8 cellular contexts compared by ENCODE assay signal in genomic region chr1:67833595-67833926, GRCh38. TPM values are rescaled to one million over a fixed set of nuclear protein-coding genes. Genes with fewer than 3 reads are reported as not detected.
A peak's percentile ranks its signal among the peaks of the same experiment; 100 is the strongest.
DNase-seq lines count a peak whose midpoint lies in the region; ATAC-seq, FAIRE-seq and TF ChIP-seq lines count a peak whose summit lies in the region.

No MANE protein-coding gene starts in this region.

- H3K79me2 ChIP-seq in SK-N-SH (ENCODE audit: insufficient read depth): peaks cover 55% of the 10 kb centered on the region

- H3K36me3 ChIP-seq in SK-N-SH (replicated peaks in 1 of 2; ENCODE audit: control insufficient read depth in 1 of 2, insufficient read depth in 2 of 2, low read length in 1 of 2) (peaks cover 7 to 15% of the 10 kb centered on the region in 2 experiments), small intestine (ENCODE audit: control insufficient read depth in 2 of 2, insufficient read depth in 2 of 2, low read length in 2 of 2) (no peaks in the 10 kb centered on the region)

- H3K9me3 ChIP-seq in SK-N-SH: no peaks in the 10 kb centered on the region
- no peaks in the 10 kb centered on the region for H3K9me3 ChIP-seq in right cardiac atrium (ENCODE audit: control insufficient read depth, low read length)
- no peaks in the 10 kb centered on the region for H3K9me3 ChIP-seq in small intestine (ENCODE audit: control insufficient read depth, low read depth)

- H3K9ac ChIP-seq in SK-N-SH: peak overlapping the region; percentile 89

- peaks cover 10% of the 10 kb centered on the region for H4K20me1 ChIP-seq in SK-N-SH (ENCODE audit: insufficient read depth)

- FAIRE-seq in small intestine (lab: Jason Lieb, UNC): no peak

- H3K27me3 ChIP-seq in SK-N-SH (ENCODE audit: insufficient read depth) (no peaks in the 10 kb centered on the region), right cardiac atrium (ENCODE audit: control insufficient read depth, insufficient read depth) (no peaks in the 10 kb centered on the region), small intestine (ENCODE audit: control insufficient read depth in 2 of 2, insufficient read depth in 2 of 2, low read length in 2 of 2) (peaks cover 0 to 8% of the 10 kb centered on the region in 2 donors)

- CTCF ChIA-PET in SK-N-SH (lab: Yijun Ruan, JAX): interaction anchor here (1.7 to 5.7 kb wide), 3 partner anchors 17 to 298 kb away, joined by 7 to 26 read pairs (median 13); no protein-coding TSS in a partner anchor

- no peaks in the 10 kb centered on the region for H3K9me3 Mint-ChIP-seq in activated naive CD8-positive, alpha-beta T cell (ENCODE audit: low read depth)

- H3K4me3 ChIP-seq in SK-N-SH (ENCODE audit: low read depth in 2 of 2, low read length in 1 of 2) (peak overlapping the region; percentile 77 to 91), right cardiac atrium (ENCODE audit: low read length) (peak overlapping the region; percentile 59), small intestine (ENCODE audit: low read depth in 1 of 2, low read length in 2 of 2) (peak overlapping the region; percentile 68 to 99)

- 70% methylated on average over 20 of the region's 20 CpGs for WGBS in SK-N-SH (ENCODE audit: low lambda C conversion rate)
- 7% methylated on average over 20 of the region's 20 CpGs for WGBS in right cardiac atrium
- WGBS in small intestine, 3 donors: 7 to 10% (median 7%) methylated on average over 20 of the region's 20 CpGs

- peaks cover 38% of the 10 kb centered on the region for H3K27me3 Mint-ChIP-seq in activated naive CD8-positive, alpha-beta T cell

- H3K27ac ChIP-seq in SK-N-SH (ENCODE audit: low read depth in 2 of 2, low read length in 1 of 2) (peak overlapping the region in 1 of 2 experiments; percentile 84; a peak in 2 of 4 replicates), right cardiac atrium (ENCODE audit: low read length) (peak overlapping the region; percentile 4), small intestine (ENCODE audit: low read depth in 1 of 2, low read length in 1 of 2) (peak overlapping the region; percentile 92 to 100)

- no peak overlapping the region for H3K27ac Mint-ChIP-seq in activated naive CD8-positive, alpha-beta T cell

- intact Hi-C loops in right cardiac atrium (cut with DNase I): loop anchor here in 3 of 4 donors (5.0 to 10.0 kb wide), 3 partner anchors 59 to 299 kb away; no protein-coding TSS in a partner anchor

- H3K36me3 Mint-ChIP-seq in activated naive CD8-positive, alpha-beta T cell: no peaks in the 10 kb centered on the region

- TF ChIP-seq RAD21 in SK-N-SH (IDR thresholded peaks at IDR 0.05; ENCODE audit: low read length): no peak

- DNase-seq in SK-N-SH (no peak), right cardiac atrium (peak; percentile 70 to 86 (median 83)), small intestine (no peak), 8988T (no peak), NCI-H2227 (lab: John Stamatoyannopoulos, UW; ENCODE audit: unreplicated experiment) (no peak)
- no peak for DNase-seq in central memory CD4-positive, alpha-beta T cell

- H3K9me2 ChIP-seq in SK-N-SH: no peaks in the 10 kb centered on the region

- no peak for TF ChIP-seq EP300 in SK-N-SH (IDR thresholded peaks at IDR 0.05; ENCODE audit: borderline replicate concordance in 1 of 2, low read depth in 1 of 2, low read length in 1 of 2)

- ATAC-seq in SK-N-SH treated with all-trans-retinoic acid at 6 μM for 48 hours (no peak), right cardiac atrium (peak; percentile 46 to 58)

- POLR2A ChIA-PET in SK-N-SH (lab: Yijun Ruan, JAX): no interaction called here

- peak overlapping the region; percentile 59 for H3K4me3 Mint-ChIP-seq in activated naive CD8-positive, alpha-beta T cell

- H2AFZ ChIP-seq in SK-N-SH (ENCODE audit: low read depth): peak overlapping the region; percentile 78

- H3K4me1 ChIP-seq in SK-N-SH (ENCODE audit: control insufficient read depth in 1 of 2, insufficient read depth in 2 of 2, low read depth in 1 of 2, low read length in 1 of 2): peaks cover 5 to 29% of the 10 kb centered on the region in 2 experiments; a peak in 3 of 4 replicates
- no peaks in the 10 kb centered on the region for H3K4me1 ChIP-seq in right cardiac atrium (ENCODE audit: control insufficient read depth, insufficient read depth, low read length)
- H3K4me1 ChIP-seq in small intestine (ENCODE audit: control insufficient read depth in 2 of 2, insufficient read depth in 1 of 2, low read depth in 1 of 2, low read length in 1 of 2): peaks cover 3 to 10% of the 10 kb centered on the region in 2 donors

- peak overlapping the region; percentile 88 for H3K4me2 ChIP-seq in SK-N-SH

- peaks cover 22% of the 10 kb centered on the region for H3K4me1 Mint-ChIP-seq in activated naive CD8-positive, alpha-beta T cell (ENCODE audit: low read depth)

- H3F3A ChIP-seq in SK-N-SH (replicated peaks; ENCODE audit: insufficient read depth): peaks cover 8% of the 10 kb centered on the region

- no peak for TF ChIP-seq CTCF in SK-N-SH (IDR thresholded peaks at IDR 0.05)

TF ChIP-seq in SK-N-SH, 30 proteins besides CTCF, POLR2A, EP300 and RAD21:
- TF ChIP-seq TEAD4 (IDR thresholded peaks at IDR 0.05; ENCODE audit: borderline replicate concordance, insufficient read depth) (no peak), RCOR1 (IDR thresholded peaks at IDR 0.05; ENCODE audit: low read length) (no peak), USF1 (IDR thresholded peaks at IDR 0.05; ENCODE audit: borderline replicate concordance, low read depth) (no peak), TCF12 (IDR thresholded peaks at IDR 0.05) (no peak), TAF1 (IDR thresholded peaks at IDR 0.05; ENCODE audit: borderline replicate concordance, low read depth, low read length) (no peak), FOXJ3 (CRISPR knock-in tag; IDR thresholded peaks at IDR 0.05) (no peak), ELF1 (IDR thresholded peaks at IDR 0.05) (no peak), USF2 (IDR thresholded peaks at IDR 0.05; ENCODE audit: borderline replicate concordance, low read depth, low read length) (no peak), MXI1 (IDR thresholded peaks at IDR 0.05; ENCODE audit: low read depth, low read length) (no peak), POLR2AphosphoS5 (IDR thresholded peaks at IDR 0.05; ENCODE audit: low read depth, low read length) (no peak), SMC3 (IDR thresholded peaks at IDR 0.05; ENCODE audit: low read depth, low read length) (no peak), RFX5 (IDR thresholded peaks at IDR 0.05; ENCODE audit: low read length) (no peak)

TF ChIP-seq in SK-N-SH treated with all-trans-retinoic acid at 6 μM for 48 hours, 23 proteins besides CTCF, POLR2A, EP300 and RAD21:
- no peak for TF ChIP-seq PPARA (CRISPR knock-in tag; IDR thresholded peaks at IDR 0.05; ENCODE audit: borderline replicate concordance)
- no peak for TF ChIP-seq ZNF8 (CRISPR knock-in tag; IDR thresholded peaks at IDR 0.05)
- no peak for TF ChIP-seq POU6F1 (CRISPR knock-in tag; IDR thresholded peaks at IDR 0.05; ENCODE audit: borderline replicate concordance, low read depth)
- TF ChIP-seq ZNF565 (CRISPR knock-in tag; conservative IDR thresholded peaks at IDR 0.05; ENCODE audit: low read depth): no peak
- TF ChIP-seq CSDC2 (CRISPR knock-in tag; IDR thresholded peaks at IDR 0.05): no peak
- TF ChIP-seq RARB (CRISPR knock-in tag; IDR thresholded peaks at IDR 0.05): no peak
- no peak for TF ChIP-seq ZC3H10 (CRISPR knock-in tag; IDR thresholded peaks at IDR 0.05)
- no peak for TF ChIP-seq TCF4 (CRISPR knock-in tag; IDR thresholded peaks at IDR 0.05; ENCODE audit: borderline replicate concordance)
- no peak for TF ChIP-seq ARNTL (CRISPR knock-in tag; IDR thresholded peaks at IDR 0.05; ENCODE audit: borderline replicate concordance, low read depth)
- no peak for TF ChIP-seq ZNF70 (CRISPR knock-in tag; IDR thresholded peaks at IDR 0.05)
- TF ChIP-seq ZFP30 (CRISPR knock-in tag; IDR thresholded peaks at IDR 0.05): no peak
- no peak for TF ChIP-seq CREB5 (CRISPR knock-in tag; IDR thresholded peaks at IDR 0.05; ENCODE audit: low read depth)
- TF ChIP-seq TOX (CRISPR knock-in tag; IDR thresholded peaks at IDR 0.05; ENCODE audit: borderline replicate concordance): no peak
- no peak for TF ChIP-seq SNAI2 (CRISPR knock-in tag; IDR thresholded peaks at IDR 0.05)

RNA-seq across cellular contexts. Expression of gene GNG12, which starts 0.3 kb away (rescaled TPM):
- polyA plus RNA-seq in SK-N-SH (2012; rRNA removed): 41.2 and 56.1 TPM in 2 replicates
- polyA plus RNA-seq in SK-N-SH (2012; cell fraction: cytosol; rRNA removed): 64.5 and 77.0 TPM in 2 replicates
- polyA plus RNA-seq in SK-N-SH (2012; cell fraction: nucleus; rRNA removed): 15.4 and 30.0 TPM in 2 replicates
- 10 to 100 TPM; 30.1 to 44.9 (median 32.1) TPM for total RNA-seq in right cardiac atrium
- 12.2 TPM for polyA plus RNA-seq in right cardiac atrium
- polyA plus RNA-seq in small intestine: 100 to 1,000 TPM in 2 of 3 donors, 10 to 100 TPM in 1; 52.8 to 162 (median 145) TPM

Comparison
In these comparisons a context has a peak if more than half of its experiments do, and no peak if none do; other contexts are left out.
1. DNase-seq: peak in right cardiac atrium (3 of 3); none in SK-N-SH (single experiment), small intestine (single experiment), 8988T (single experiment), central memory CD4-positive, alpha-beta T cell (single experiment) and NCI-H2227 (single experiment).
2. Peak in every context shown above with its lines, with median percentiles within 50 percentile points of each other: H3K4me3 ChIP-seq.